ENCODE assay signal across 11 cellular contexts in the genomic region with DNA sequence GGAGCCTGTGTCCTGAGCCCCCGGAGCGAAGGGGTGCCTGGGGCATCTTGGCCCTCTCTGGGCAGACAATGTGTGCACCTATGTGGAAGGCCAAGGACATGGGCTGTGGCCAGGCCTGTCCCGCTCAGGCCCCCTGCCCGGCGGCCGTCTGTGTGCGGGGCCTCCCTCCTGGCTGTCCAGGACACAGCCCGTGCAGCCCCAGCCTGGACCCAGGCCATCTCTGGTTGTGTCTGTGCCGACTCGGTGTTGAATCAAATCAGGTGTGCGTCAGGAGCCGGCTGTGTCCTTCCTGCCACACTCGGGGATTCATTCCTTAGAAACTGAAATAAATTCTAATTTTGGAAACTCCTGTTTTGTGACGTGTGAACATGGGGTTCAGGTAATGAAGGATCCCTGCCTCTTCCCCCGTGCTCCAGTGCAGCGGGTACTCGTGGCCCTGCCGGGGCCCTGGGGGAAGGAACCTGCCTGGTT. TPM values are rescaled to one million over a fixed set of nuclear protein-coding genes. Genes with fewer than 3 reads are reported as not detected.
DNase-seq lines count a peak whose midpoint lies in the region; ATAC-seq, FAIRE-seq and TF ChIP-seq lines count a peak whose summit lies in the region.
"Had no signal": no experiment of that assay in that cellular context is flagged by ENCODE, and none has a peak within 500 bp of the region (broad histone marks: within the 10 kb centered on the region; RNA-seq: fewer than 3 reads in every experiment).

No MANE protein-coding gene starts in this region.

- H3K27me3 ChIP-seq in astrocyte (ENCODE audit: insufficient read depth, low read length), result no peaks in the 10 kb centered on the region
- H3K27me3 ChIP-seq: ascending aorta had no signal

- H3K9ac ChIP-seq in astrocyte (ENCODE audit: low read length), result no peak overlapping the region

- intact Hi-C loops in CD14-positive monocyte (cut with micrococcal nuclease), result no loop called here

- peaks cover 39% of the 10 kb centered on the region for H4K20me1 ChIP-seq in astrocyte (ENCODE audit: insufficient read depth, low read length)

- peaks cover 50 to 58% of the 10 kb centered on the region in 2 donors for H3K36me3 Mint-ChIP-seq in CD14-positive monocyte
- peaks cover 20% of the 10 kb centered on the region for H3K36me3 Mint-ChIP-seq in HFFc6 (ENCODE audit: low read depth)
- H3K36me3 Mint-ChIP-seq in astrocyte (ENCODE audit: low read depth, unreplicated experiment), result peaks cover 8% of the 10 kb centered on the region
- no peaks in the 10 kb centered on the region for H3K36me3 Mint-ChIP-seq in naive B cell

- peak overlapping the region; percentile 74 to 85 for H3K4me3 Mint-ChIP-seq in CD14-positive monocyte
- peak overlapping the region; percentile 37; the same call in 1 of the 2 replicates for H3K4me3 Mint-ChIP-seq in HFFc6
- peak overlapping the region; percentile 79 for H3K4me3 Mint-ChIP-seq in astrocyte (ENCODE audit: unreplicated experiment)
- H3K4me3 Mint-ChIP-seq in naive B cell, result peak overlapping the region; percentile 55 to 90 (median 76)

- ATAC-seq in naive B cell (ENCODE audit: low read depth in 2 of 2) (no peak), HG03175 (IDR thresholded peaks at IDR 0.05; ENCODE audit: unreplicated experiment) (no peak)

- H3K4me1 Mint-ChIP-seq in CD14-positive monocyte (peaks cover 30% of the 10 kb centered on the region), HFFc6 (ENCODE audit: low read depth) (peaks cover 10% of the 10 kb centered on the region), astrocyte (ENCODE audit: low read depth, unreplicated experiment) (no peaks in the 10 kb centered on the region), naive B cell (peaks cover 5 to 34% (median 32%) of the 10 kb centered on the region in 3 donors)

- H3K9me3 Mint-ChIP-seq in CD14-positive monocyte (peaks cover 0 to 3% (median 0%) of the 10 kb centered on the region in 7 donors), HFFc6 (no peaks in the 10 kb centered on the region), astrocyte (ENCODE audit: unreplicated experiment) (no peaks in the 10 kb centered on the region), naive B cell (no peaks in the 10 kb centered on the region)

- peak overlapping the region; percentile 97 for H3K4me2 ChIP-seq in astrocyte (ENCODE audit: low read length)

- TF ChIP-seq CTCF in CD14-positive monocyte (IDR thresholded peaks at IDR 0.05), result no peak
- TF ChIP-seq CTCF in HFFc6 (IDR thresholded peaks at IDR 0.05), result no peak
- no peak for TF ChIP-seq CTCF in astrocyte (IDR thresholded peaks at IDR 0.05; ENCODE audit: insufficient read depth, low read depth, low read length)
- TF ChIP-seq CTCF in GM10266 (IDR thresholded peaks at IDR 0.05; ENCODE audit: control insufficient read depth, insufficient read depth, low read depth, missing control alignments), result no peak

- no peak overlapping the region for H3K27ac ChIP-seq in astrocyte (ENCODE audit: low read depth, low read length)

- H3K4me1 ChIP-seq in astrocyte (ENCODE audit: insufficient read depth, low read length), result peaks cover 13% of the 10 kb centered on the region

- no peak for FAIRE-seq in astrocyte (lab: Jason Lieb, UNC)

- H3K79me2 ChIP-seq in astrocyte (ENCODE audit: insufficient read depth, low read length), result peaks cover 36% of the 10 kb centered on the region

- H3K27ac Mint-ChIP-seq in CD14-positive monocyte (peak overlapping the region; percentile 42 to 89 (median 71)), HFFc6 (no peak overlapping the region), astrocyte (ENCODE audit: unreplicated experiment) (no peak overlapping the region), naive B cell (peak overlapping the region; percentile 33 to 98 (median 89))

- no peaks in the 10 kb centered on the region for H3K9me3 ChIP-seq in astrocyte (ENCODE audit: insufficient read depth, low read depth, low read length)
- H3K9me3 ChIP-seq: ascending aorta had no signal

- peaks cover 6% of the 10 kb centered on the region for H3K36me3 ChIP-seq in astrocyte (ENCODE audit: insufficient read depth, low read length)

- DNase-seq in CD14-positive monocyte (ENCODE audit: low spot score) (no peak), HFFc6 (no peak), astrocyte (ENCODE audit: low read depth) (no peak), naive B cell (no peak), NCI-H524 (lab: John Stamatoyannopoulos, UW) (no peak), GM10266 (ENCODE audit: extremely low spot score) (no peak)
- no peak for DNase-seq in stimulated activated CD4-positive, alpha-beta T cell treated with anti-CD3 and anti-CD28 coated beads, Interleukin-12 subunit alpha, Interleukin-12 subunit beta, amount 100 ng/mL, for 4 hours
- DNase-seq: left colon, NCI-H1105 treated with DMSO at 0.1 percent for 48 hours had no signal

- H3K4me3 ChIP-seq in astrocyte (ENCODE audit: insufficient read depth, low read depth, low read length), result no peak overlapping the region

- no peak overlapping the region for H2AFZ ChIP-seq in astrocyte (ENCODE audit: low read depth, low read length)

- H3K27me3 Mint-ChIP-seq in CD14-positive monocyte (ENCODE audit: low read depth in 3 of 3) (peaks cover 0 to 3% (median 2%) of the 10 kb centered on the region in 3 donors), HFFc6 (ENCODE audit: insufficient read depth) (no peaks in the 10 kb centered on the region), astrocyte (ENCODE audit: low read depth, unreplicated experiment) (no peaks in the 10 kb centered on the region), naive B cell (no peaks in the 10 kb centered on the region)

RNA-seq across cellular contexts. Expression of gene SELENOO, which starts 1.5 kb away (rescaled TPM):
- polyA plus RNA-seq in CD14-positive monocyte (1 to 10 TPM; 2.7 to 8.7 TPM), naive B cell (ENCODE audit: low read depth in 6 of 6) (1 to 10 TPM; 2.9 to 6.8 (median 5.2) TPM)
- 10 to 100 TPM; 14.4 to 18.0 (median 16.0) TPM for total RNA-seq in HFFc6 (2021; fragmentation: NEBNext Ultra II Directional; extraction: Animal tissue kit (Norgen Biotek cat#: 25700))
- 16.9 and 18.5 TPM in 2 replicates for total RNA-seq in astrocyte

RNA-seq across cellular contexts. Expression of gene TRABD, which starts 13.6 kb away (rescaled TPM):
- 10 to 100 TPM; 34.5 to 39.3 TPM for polyA plus RNA-seq in CD14-positive monocyte
- total RNA-seq in HFFc6 (2021; fragmentation: NEBNext Ultra II Directional; extraction: Animal tissue kit (Norgen Biotek cat#: 25700)), result 10 to 100 TPM; 25.0 to 36.0 (median 27.6) TPM
- total RNA-seq in astrocyte, result 34.0 and 35.7 TPM in 2 replicates
- polyA plus RNA-seq in naive B cell (ENCODE audit: low read depth in 6 of 6), result 10 to 100 TPM in 5 of 6 donors, 1 to 10 TPM in 1; 9.4 to 22.6 (median 15.1) TPM

RNA-seq across cellular contexts. Expression of gene PANX2, which starts 28.8 kb away (rescaled TPM):
- polyA plus RNA-seq in CD14-positive monocyte (under 1 TPM in 1 of 2 donors, not detected in 1; 0.05 TPM), naive B cell (ENCODE audit: low read depth in 6 of 6) (under 1 TPM in 1 of 6 donors, not detected in 5; 0.08 TPM)
- total RNA-seq in HFFc6 (2021; fragmentation: NEBNext Ultra II Directional; extraction: Animal tissue kit (Norgen Biotek cat#: 25700)), result 1 to 10 TPM; 1.2 to 2.3 (median 1.3) TPM
- 2.3 and 2.8 TPM in 2 replicates for total RNA-seq in astrocyte

RNA-seq across cellular contexts. Expression of gene TUBGCP6, which starts 45.5 kb away (rescaled TPM):
- polyA plus RNA-seq in CD14-positive monocyte (1 to 10 TPM; 3.7 to 4.3 TPM), naive B cell (ENCODE audit: low read depth in 6 of 6) (10 to 100 TPM; 11.6 to 23.2 (median 14.2) TPM)
- total RNA-seq in HFFc6 (2021; fragmentation: NEBNext Ultra II Directional; extraction: Animal tissue kit (Norgen Biotek cat#: 25700)), result 10 to 100 TPM; 20.1 to 26.8 (median 21.7) TPM
- 25.4 and 26.3 TPM in 2 replicates for total RNA-seq in astrocyte

RNA-seq across cellular contexts. Expression of gene HDAC10, which starts 51.8 kb away (rescaled TPM):
- 10 to 100 TPM in 1 of 2 donors, 1 to 10 TPM in 1; 9.2 to 13.7 TPM for polyA plus RNA-seq in CD14-positive monocyte
- total RNA-seq in HFFc6 (2021; fragmentation: NEBNext Ultra II Directional; extraction: Animal tissue kit (Norgen Biotek cat#: 25700)), result 10 to 100 TPM; 24.2 to 30.9 (median 28.9) TPM
- 36.8 and 46.5 TPM in 2 replicates for total RNA-seq in astrocyte
- polyA plus RNA-seq in naive B cell (ENCODE audit: low read depth in 6 of 6), result 1 to 10 TPM; 4.6 to 8.2 (median 6.3) TPM

Comparison
In these comparisons a context has a peak if more than half of its experiments do, and no peak if none do; other contexts are left out.
1. H3K27ac Mint-ChIP-seq: peak in CD14-positive monocyte (7 of 7) and naive B cell (6 of 6); none in HFFc6 (single experiment) and astrocyte (single experiment).
2. Peak in every context shown above with its lines, with median percentiles within 50 percentile points of each other: H3K4me3 Mint-ChIP-seq.